1 cellular context compared by ENCODE assay signal in the genomic region with DNA sequence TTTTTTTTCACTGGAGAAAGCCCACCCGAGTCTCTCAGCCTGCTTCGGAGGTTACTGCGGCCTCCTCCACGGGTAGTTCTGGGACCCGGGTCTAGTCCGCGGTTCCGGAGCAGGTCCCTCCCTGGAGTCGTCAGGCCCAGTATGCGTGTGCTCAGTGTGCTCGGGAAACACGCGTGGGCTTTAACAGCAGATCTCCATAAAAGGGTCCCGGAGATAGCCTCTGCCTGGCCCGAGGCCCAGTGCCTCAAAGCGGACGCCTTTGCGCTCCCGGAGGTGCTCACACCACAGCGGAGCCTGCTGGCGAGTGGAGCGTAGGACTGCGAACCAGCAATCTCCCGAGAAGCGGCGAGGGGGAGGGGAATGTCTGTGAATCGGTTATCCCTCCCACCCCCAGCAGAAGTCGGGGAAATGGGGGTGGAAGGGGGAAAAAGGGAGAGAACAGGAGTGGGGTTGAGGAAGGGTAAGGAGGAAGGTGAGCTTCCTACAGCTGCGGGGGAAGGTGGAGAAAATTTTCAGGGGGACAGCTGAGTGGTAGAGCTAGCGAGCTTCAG.
TF ChIP-seq lines count a peak whose summit lies in the region.

No MANE protein-coding gene starts in this region.

TF ChIP-seq in GM12878, 131 proteins besides CTCF, POLR2A, EP300 and RAD21 (continued from another document):
- TF ChIP-seq, protein P1, sequence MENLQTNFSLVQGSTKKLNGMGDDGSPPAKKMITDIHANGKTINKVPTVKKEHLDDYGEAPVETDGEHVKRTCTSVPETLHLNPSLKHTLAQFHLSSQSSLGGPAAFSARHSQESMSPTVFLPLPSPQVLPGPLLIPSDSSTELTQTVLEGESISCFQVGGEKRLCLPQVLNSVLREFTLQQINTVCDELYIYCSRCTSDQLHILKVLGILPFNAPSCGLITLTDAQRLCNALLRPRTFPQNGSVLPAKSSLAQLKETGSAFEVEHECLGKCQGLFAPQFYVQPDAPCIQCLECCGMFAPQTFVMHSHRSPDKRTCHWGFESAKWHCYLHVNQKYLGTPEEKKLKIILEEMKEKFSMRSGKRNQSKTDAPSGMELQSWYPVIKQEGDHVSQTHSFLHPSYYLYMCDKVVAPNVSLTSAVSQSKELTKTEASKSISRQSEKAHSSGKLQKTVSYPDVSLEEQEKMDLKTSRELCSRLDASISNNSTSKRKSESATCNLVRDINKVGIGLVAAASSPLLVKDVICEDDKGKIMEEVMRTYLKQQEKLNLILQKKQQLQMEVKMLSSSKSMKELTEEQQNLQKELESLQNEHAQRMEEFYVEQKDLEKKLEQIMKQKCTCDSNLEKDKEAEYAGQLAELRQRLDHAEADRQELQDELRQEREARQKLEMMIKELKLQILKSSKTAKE (IDR thresholded peaks at IDR 0.05; ENCODE audit: low read depth, poor library complexity, severe bottlenecking) = no peak
- TF ChIP-seq SMC3 (IDR thresholded peaks at IDR 0.05; ENCODE audit: borderline replicate concordance, low read length) = peak; percentile 24; the same call in 1 of the 2 replicates
- 0 out of 2 replicates have a peak, but pooled peaks have one; percentile 14 for TF ChIP-seq CHD2 (IDR thresholded peaks at IDR 0.05; ENCODE audit: borderline replicate concordance, low read depth, low read length)
